ENCODE assay signal across 1 cellular context in the genomic region with DNA sequence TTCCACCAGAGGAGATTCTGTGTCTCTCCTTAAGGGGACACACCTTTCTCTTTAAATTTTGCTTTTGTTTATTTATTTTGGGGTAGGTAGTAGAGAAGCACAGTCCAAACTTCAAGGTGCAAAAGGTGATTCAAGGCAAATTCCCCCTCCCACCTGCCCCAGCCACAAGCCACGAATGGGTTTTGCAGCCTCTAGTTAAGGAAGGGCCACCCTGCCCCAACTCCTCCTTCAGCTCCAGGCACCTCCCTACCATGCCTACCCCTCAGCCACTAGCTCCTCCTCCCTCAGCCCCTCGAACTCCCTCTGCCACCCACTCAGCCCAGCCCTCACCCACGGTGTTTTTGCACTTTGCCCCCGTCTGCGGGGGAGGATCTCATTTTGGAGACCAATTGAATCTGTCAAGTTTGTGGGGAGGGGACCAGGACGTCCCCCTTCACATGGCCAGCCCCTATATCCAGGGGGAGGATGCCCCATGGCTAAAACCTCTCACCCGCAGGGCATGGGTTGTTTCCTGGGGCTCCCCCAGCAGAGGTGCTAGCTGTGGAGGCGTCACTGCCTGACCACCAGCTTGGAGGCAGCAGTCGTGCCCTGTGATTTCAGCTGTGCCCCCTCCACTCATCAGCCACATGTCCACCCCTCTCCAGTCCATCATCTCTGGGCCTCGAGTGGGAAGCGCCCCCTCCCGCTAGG.
TF ChIP-seq lines count a peak whose summit lies in the region.

No MANE protein-coding gene starts in this region.

TF ChIP-seq in HepG2, 621 proteins besides CTCF, POLR2A, EP300 and RAD21 (continued from another document and continues in another):
- TF ChIP-seq, protein P1, sequence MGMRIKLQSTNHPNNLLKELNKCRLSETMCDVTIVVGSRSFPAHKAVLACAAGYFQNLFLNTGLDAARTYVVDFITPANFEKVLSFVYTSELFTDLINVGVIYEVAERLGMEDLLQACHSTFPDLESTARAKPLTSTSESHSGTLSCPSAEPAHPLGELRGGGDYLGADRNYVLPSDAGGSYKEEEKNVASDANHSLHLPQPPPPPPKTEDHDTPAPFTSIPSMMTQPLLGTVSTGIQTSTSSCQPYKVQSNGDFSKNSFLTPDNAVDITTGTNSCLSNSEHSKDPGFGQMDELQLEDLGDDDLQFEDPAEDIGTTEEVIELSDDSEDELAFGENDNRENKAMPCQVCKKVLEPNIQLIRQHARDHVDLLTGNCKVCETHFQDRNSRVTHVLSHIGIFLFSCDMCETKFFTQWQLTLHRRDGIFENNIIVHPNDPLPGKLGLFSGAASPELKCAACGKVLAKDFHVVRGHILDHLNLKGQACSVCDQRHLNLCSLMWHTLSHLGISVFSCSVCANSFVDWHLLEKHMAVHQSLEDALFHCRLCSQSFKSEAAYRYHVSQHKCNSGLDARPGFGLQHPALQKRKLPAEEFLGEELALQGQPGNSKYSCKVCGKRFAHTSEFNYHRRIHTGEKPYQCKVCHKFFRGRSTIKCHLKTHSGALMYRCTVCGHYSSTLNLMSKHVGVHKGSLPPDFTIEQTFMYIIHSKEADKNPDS (CRISPR knock-in tag; IDR thresholded peaks at IDR 0.05) = peak; percentile 67; the same call in 1 of the 2 replicates
- no peak for TF ChIP-seq NFYB (CRISPR knock-in tag; IDR thresholded peaks at IDR 0.05)
- TF ChIP-seq, protein P2, sequence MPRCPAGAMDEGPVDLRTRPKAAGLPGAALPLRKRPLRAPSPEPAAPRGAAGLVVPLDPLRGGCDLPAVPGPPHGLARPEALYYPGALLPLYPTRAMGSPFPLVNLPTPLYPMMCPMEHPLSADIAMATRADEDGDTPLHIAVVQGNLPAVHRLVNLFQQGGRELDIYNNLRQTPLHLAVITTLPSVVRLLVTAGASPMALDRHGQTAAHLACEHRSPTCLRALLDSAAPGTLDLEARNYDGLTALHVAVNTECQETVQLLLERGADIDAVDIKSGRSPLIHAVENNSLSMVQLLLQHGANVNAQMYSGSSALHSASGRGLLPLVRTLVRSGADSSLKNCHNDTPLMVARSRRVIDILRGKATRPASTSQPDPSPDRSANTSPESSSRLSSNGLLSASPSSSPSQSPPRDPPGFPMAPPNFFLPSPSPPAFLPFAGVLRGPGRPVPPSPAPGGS (CRISPR knock-in tag; IDR thresholded peaks at IDR 0.05) = no peak
- no peak for TF ChIP-seq ZNF530 (CRISPR knock-in tag; IDR thresholded peaks at IDR 0.05; ENCODE audit: low read depth)
- TF ChIP-seq HNRNPL (IDR thresholded peaks at IDR 0.05; ENCODE audit: low read depth, low read length) = peak; percentile 80; the same call in 1 of the 2 replicates
- TF ChIP-seq ATF7 (IDR thresholded peaks at IDR 0.05) = no peak
- peak; percentile 19; the same call in 1 of the 2 replicates for TF ChIP-seq ATF7 (CRISPR knock-in tag; IDR thresholded peaks at IDR 0.05)
- TF ChIP-seq KLF6 (CRISPR knock-in tag; IDR thresholded peaks at IDR 0.05) = no peak
- TF ChIP-seq SKI (IDR thresholded peaks at IDR 0.05; ENCODE audit: partially characterized antibody) = peak; percentile 4
- TF ChIP-seq ZNF777 (CRISPR knock-in tag; IDR thresholded peaks at IDR 0.05) = 0 out of 2 replicates have a peak, but pooled peaks have one; percentile 28
- peak; percentile 19; the same call in 1 of the 2 replicates for TF ChIP-seq BORCS8-MEF2B (CRISPR knock-in tag; IDR thresholded peaks at IDR 0.05)
- TF ChIP-seq, protein P3, sequence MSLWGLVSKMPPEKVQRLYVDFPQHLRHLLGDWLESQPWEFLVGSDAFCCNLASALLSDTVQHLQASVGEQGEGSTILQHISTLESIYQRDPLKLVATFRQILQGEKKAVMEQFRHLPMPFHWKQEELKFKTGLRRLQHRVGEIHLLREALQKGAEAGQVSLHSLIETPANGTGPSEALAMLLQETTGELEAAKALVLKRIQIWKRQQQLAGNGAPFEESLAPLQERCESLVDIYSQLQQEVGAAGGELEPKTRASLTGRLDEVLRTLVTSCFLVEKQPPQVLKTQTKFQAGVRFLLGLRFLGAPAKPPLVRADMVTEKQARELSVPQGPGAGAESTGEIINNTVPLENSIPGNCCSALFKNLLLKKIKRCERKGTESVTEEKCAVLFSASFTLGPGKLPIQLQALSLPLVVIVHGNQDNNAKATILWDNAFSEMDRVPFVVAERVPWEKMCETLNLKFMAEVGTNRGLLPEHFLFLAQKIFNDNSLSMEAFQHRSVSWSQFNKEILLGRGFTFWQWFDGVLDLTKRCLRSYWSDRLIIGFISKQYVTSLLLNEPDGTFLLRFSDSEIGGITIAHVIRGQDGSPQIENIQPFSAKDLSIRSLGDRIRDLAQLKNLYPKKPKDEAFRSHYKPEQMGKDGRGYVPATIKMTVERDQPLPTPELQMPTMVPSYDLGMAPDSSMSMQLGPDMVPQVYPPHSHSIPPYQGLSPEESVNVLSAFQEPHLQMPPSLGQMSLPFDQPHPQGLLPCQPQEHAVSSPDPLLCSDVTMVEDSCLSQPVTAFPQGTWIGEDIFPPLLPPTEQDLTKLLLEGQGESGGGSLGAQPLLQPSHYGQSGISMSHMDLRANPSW (CRISPR knock-in tag; IDR thresholded peaks at IDR 0.05; ENCODE audit: borderline replicate concordance) = 0 out of 2 replicates have a peak, but pooled peaks have one; percentile 44
- TF ChIP-seq, protein P4, sequence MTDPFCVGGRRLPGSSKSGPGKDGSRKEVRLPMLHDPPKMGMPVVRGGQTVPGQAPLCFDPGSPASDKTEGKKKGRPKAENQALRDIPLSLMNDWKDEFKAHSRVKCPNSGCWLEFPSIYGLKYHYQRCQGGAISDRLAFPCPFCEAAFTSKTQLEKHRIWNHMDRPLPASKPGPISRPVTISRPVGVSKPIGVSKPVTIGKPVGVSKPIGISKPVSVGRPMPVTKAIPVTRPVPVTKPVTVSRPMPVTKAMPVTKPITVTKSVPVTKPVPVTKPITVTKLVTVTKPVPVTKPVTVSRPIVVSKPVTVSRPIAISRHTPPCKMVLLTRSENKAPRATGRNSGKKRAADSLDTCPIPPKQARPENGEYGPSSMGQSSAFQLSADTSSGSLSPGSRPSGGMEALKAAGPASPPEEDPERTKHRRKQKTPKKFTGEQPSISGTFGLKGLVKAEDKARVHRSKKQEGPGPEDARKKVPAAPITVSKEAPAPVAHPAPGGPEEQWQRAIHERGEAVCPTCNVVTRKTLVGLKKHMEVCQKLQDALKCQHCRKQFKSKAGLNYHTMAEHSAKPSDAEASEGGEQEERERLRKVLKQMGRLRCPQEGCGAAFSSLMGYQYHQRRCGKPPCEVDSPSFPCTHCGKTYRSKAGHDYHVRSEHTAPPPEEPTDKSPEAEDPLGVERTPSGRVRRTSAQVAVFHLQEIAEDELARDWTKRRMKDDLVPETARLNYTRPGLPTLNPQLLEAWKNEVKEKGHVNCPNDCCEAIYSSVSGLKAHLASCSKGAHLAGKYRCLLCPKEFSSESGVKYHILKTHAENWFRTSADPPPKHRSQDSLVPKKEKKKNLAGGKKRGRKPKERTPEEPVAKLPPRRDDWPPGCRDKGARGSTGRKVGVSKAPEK (CRISPR knock-in tag; IDR thresholded peaks at IDR 0.05; ENCODE audit: borderline replicate concordance) = no peak
- no peak for TF ChIP-seq ZKSCAN5 (CRISPR knock-in tag; IDR thresholded peaks at IDR 0.05)
- peak; percentile 18; the same call in 1 of the 2 replicates for TF ChIP-seq ZNF350 (CRISPR knock-in tag; IDR thresholded peaks at IDR 0.05; ENCODE audit: borderline replicate concordance, low read depth)
- no peak for TF ChIP-seq PHF5A (CRISPR knock-in tag; IDR thresholded peaks at IDR 0.05; ENCODE audit: low read depth, unreplicated experiment)
- TF ChIP-seq, protein P5, sequence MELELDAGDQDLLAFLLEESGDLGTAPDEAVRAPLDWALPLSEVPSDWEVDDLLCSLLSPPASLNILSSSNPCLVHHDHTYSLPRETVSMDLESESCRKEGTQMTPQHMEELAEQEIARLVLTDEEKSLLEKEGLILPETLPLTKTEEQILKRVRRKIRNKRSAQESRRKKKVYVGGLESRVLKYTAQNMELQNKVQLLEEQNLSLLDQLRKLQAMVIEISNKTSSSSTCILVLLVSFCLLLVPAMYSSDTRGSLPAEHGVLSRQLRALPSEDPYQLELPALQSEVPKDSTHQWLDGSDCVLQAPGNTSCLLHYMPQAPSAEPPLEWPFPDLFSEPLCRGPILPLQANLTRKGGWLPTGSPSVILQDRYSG (CRISPR knock-in tag; IDR thresholded peaks at IDR 0.05) = no peak
- no peak for TF ChIP-seq SOX13 (IDR thresholded peaks at IDR 0.05)
- TF ChIP-seq SOX13 (CRISPR knock-in tag; conservative IDR thresholded peaks at IDR 0.05 in 1 of 2, IDR thresholded peaks at IDR 0.05 in 1 of 2) = no peak
- TF ChIP-seq GLI4 (CRISPR knock-in tag; IDR thresholded peaks at IDR 0.05; ENCODE audit: borderline replicate concordance) = no peak
- TF ChIP-seq, protein P6, sequence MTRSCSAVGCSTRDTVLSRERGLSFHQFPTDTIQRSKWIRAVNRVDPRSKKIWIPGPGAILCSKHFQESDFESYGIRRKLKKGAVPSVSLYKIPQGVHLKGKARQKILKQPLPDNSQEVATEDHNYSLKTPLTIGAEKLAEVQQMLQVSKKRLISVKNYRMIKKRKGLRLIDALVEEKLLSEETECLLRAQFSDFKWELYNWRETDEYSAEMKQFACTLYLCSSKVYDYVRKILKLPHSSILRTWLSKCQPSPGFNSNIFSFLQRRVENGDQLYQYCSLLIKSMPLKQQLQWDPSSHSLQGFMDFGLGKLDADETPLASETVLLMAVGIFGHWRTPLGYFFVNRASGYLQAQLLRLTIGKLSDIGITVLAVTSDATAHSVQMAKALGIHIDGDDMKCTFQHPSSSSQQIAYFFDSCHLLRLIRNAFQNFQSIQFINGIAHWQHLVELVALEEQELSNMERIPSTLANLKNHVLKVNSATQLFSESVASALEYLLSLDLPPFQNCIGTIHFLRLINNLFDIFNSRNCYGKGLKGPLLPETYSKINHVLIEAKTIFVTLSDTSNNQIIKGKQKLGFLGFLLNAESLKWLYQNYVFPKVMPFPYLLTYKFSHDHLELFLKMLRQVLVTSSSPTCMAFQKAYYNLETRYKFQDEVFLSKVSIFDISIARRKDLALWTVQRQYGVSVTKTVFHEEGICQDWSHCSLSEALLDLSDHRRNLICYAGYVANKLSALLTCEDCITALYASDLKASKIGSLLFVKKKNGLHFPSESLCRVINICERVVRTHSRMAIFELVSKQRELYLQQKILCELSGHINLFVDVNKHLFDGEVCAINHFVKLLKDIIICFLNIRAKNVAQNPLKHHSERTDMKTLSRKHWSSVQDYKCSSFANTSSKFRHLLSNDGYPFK (CRISPR knock-in tag; IDR thresholded peaks at IDR 0.05; ENCODE audit: borderline replicate concordance) = 0 out of 2 replicates have a peak, but pooled peaks have one; percentile 37
- TF ChIP-seq, protein P7, sequence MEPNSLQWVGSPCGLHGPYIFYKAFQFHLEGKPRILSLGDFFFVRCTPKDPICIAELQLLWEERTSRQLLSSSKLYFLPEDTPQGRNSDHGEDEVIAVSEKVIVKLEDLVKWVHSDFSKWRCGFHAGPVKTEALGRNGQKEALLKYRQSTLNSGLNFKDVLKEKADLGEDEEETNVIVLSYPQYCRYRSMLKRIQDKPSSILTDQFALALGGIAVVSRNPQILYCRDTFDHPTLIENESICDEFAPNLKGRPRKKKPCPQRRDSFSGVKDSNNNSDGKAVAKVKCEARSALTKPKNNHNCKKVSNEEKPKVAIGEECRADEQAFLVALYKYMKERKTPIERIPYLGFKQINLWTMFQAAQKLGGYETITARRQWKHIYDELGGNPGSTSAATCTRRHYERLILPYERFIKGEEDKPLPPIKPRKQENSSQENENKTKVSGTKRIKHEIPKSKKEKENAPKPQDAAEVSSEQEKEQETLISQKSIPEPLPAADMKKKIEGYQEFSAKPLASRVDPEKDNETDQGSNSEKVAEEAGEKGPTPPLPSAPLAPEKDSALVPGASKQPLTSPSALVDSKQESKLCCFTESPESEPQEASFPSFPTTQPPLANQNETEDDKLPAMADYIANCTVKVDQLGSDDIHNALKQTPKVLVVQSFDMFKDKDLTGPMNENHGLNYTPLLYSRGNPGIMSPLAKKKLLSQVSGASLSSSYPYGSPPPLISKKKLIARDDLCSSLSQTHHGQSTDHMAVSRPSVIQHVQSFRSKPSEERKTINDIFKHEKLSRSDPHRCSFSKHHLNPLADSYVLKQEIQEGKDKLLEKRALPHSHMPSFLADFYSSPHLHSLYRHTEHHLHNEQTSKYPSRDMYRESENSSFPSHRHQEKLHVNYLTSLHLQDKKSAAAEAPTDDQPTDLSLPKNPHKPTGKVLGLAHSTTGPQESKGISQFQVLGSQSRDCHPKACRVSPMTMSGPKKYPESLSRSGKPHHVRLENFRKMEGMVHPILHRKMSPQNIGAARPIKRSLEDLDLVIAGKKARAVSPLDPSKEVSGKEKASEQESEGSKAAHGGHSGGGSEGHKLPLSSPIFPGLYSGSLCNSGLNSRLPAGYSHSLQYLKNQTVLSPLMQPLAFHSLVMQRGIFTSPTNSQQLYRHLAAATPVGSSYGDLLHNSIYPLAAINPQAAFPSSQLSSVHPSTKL (CRISPR knock-in tag; IDR thresholded peaks at IDR 0.05) = no peak; the same call in 1 of the 2 replicates
- TF ChIP-seq, protein P8, sequence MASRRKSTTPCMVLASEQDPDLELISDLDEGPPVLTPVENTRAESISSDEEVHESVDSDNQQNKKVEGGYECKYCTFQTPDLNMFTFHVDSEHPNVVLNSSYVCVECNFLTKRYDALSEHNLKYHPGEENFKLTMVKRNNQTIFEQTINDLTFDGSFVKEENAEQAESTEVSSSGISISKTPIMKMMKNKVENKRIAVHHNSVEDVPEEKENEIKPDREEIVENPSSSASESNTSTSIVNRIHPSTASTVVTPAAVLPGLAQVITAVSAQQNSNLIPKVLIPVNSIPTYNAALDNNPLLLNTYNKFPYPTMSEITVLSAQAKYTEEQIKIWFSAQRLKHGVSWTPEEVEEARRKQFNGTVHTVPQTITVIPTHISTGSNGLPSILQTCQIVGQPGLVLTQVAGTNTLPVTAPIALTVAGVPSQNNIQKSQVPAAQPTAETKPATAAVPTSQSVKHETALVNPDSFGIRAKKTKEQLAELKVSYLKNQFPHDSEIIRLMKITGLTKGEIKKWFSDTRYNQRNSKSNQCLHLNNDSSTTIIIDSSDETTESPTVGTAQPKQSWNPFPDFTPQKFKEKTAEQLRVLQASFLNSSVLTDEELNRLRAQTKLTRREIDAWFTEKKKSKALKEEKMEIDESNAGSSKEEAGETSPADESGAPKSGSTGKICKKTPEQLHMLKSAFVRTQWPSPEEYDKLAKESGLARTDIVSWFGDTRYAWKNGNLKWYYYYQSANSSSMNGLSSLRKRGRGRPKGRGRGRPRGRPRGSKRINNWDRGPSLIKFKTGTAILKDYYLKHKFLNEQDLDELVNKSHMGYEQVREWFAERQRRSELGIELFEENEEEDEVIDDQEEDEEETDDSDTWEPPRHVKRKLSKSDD (CRISPR knock-in tag; IDR thresholded peaks at IDR 0.05; ENCODE audit: low read depth) = peak; percentile 66; the same call in 1 of the 2 replicates
- peak; percentile 54; the same call in 1 of the 2 replicates for TF ChIP-seq RXRA (CRISPR knock-in tag; IDR thresholded peaks at IDR 0.05)
- peak; percentile 16; the same call in 1 of the 2 replicates for TF ChIP-seq ZFY (CRISPR knock-in tag; IDR thresholded peaks at IDR 0.05)
- TF ChIP-seq HNF4A (CRISPR knock-in tag; IDR thresholded peaks at IDR 0.05) = peak; percentile 86
- TF ChIP-seq, protein P9, sequence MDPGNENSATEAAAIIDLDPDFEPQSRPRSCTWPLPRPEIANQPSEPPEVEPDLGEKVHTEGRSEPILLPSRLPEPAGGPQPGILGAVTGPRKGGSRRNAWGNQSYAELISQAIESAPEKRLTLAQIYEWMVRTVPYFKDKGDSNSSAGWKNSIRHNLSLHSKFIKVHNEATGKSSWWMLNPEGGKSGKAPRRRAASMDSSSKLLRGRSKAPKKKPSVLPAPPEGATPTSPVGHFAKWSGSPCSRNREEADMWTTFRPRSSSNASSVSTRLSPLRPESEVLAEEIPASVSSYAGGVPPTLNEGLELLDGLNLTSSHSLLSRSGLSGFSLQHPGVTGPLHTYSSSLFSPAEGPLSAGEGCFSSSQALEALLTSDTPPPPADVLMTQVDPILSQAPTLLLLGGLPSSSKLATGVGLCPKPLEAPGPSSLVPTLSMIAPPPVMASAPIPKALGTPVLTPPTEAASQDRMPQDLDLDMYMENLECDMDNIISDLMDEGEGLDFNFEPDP (CRISPR knock-in tag; conservative IDR thresholded peaks at IDR 0.05) = 0 out of 2 replicates have a peak, but pooled peaks have one; percentile 19
- 0 out of 2 replicates have a peak, but pooled peaks have one; percentile 13 for TF ChIP-seq NFYC (CRISPR knock-in tag; IDR thresholded peaks at IDR 0.05)
- TF ChIP-seq FOXJ3 (CRISPR knock-in tag; IDR thresholded peaks at IDR 0.05; ENCODE audit: borderline replicate concordance) = peak; percentile 60; the same call in 1 of the 2 replicates
